In the genomic region with DNA sequence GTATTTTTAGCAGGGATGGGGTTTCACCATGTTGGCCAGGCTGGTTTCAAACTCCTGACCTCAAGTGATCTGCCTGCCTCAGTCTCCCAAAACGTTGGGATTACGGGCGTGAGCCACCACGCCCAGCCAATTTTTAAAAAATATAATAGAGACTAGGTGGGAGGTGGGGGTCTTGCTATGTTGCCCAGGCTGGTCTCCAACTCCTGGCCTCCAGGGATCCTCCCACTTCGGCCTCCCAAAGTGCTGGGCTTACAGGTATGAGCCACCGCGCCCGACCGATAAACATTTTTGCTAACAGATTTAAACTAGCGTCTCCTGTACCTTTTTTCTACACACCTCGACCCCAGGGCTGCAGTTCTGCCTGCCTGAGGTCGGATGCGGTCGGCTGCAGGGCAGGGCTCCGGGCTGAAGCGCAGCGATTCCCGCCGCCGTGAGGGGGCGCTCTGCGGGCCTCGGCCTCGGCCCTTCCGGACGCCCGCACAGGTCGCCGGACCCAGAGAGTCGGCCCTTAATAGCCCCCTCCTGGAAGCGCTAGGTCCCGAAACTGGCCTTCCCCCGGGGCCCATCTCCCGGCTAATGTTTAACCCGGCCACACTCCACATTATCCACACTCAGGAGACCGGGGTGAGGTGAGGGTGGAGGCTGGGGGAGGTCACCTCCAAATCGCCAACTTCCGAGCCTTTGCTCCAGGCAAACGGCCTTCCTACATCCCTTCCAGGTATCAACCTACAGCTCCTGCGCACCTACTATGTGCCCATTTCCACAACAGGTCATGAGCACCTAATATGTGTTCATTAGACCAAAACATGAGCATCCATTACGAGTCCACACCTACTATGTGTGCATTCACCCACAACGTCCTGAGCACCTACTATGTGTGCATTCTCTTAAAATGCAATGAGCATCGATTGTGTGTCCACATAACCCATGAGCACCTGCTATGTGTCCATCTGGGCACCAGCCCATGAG, we compare ENCODE assay signal across 8 cellular contexts. TPM values are rescaled to one million over a fixed set of nuclear protein-coding genes. Genes with fewer than 3 reads are reported as not detected.
DNase-seq lines count a peak whose midpoint lies in the region; ATAC-seq and TF ChIP-seq lines count a peak whose summit lies in the region.

No MANE protein-coding gene starts in this region.

- H3K9me3 ChIP-seq in AG04450 (ENCODE audit: control insufficient read depth, insufficient read depth, low read length) = no peaks in the 10 kb centered on the region; the same call in 1 of the 2 replicates
- H3K9me3 ChIP-seq in OCI-LY1 (ENCODE audit: low read length) = no peaks in the 10 kb centered on the region
- no peaks in the 10 kb centered on the region for H3K9me3 ChIP-seq in neutrophil

- ATAC-seq in GM19043 (IDR thresholded peaks at IDR 0.05; ENCODE audit: low read depth, unreplicated experiment) = peak; percentile 51

- H3K27ac ChIP-seq in AG04450 (ENCODE audit: low read depth, low read length) (no peak overlapping the region), OCI-LY1 (ENCODE audit: low read depth, low read length, poor library complexity, severe bottlenecking) (no peak overlapping the region), neutrophil (no peak overlapping the region)

- TF ChIP-seq CTCF in AG04450 (IDR thresholded peaks at IDR 0.05; ENCODE audit: low read depth, low read length) (peak; percentile 51), OCI-LY1 (IDR thresholded peaks at IDR 0.05; ENCODE audit: low read length) (peak; percentile 80), endothelial cell (IDR thresholded peaks at IDR 0.05; ENCODE audit: unreplicated experiment) (peak; percentile 81), neutrophil (IDR thresholded peaks at IDR 0.05) (peak; percentile 51)

- no peak overlapping the region for H3K4me2 ChIP-seq in OCI-LY1 (ENCODE audit: low read length)

- DNase-seq in AG04450 (ENCODE audit: low read depth, low spot score) (no peak), endothelial cell (ENCODE audit: low spot score) (peak; percentile 86), DMS153 (lab: John Stamatoyannopoulos, UW) (no peak), NCI-H1048 (lab: John Stamatoyannopoulos, UW) (no peak)
- no peak for DNase-seq in central memory CD4-positive, alpha-beta T cell

- no peak overlapping the region for H3K27ac Mint-ChIP-seq in endothelial cell (ENCODE audit: unreplicated experiment)

- no peaks in the 10 kb centered on the region for H3K36me3 Mint-ChIP-seq in endothelial cell (ENCODE audit: low read depth, unreplicated experiment)

- no peaks in the 10 kb centered on the region for H3K9me3 Mint-ChIP-seq in endothelial cell (ENCODE audit: unreplicated experiment)

- peaks cover 4% of the 10 kb centered on the region; the same call in 1 of the 2 replicates for H3F3A ChIP-seq in OCI-LY1 (ENCODE audit: insufficient read depth, low read length)

- H3K4me3 ChIP-seq in AG04450 (ENCODE audit: low read depth, low read length) (no peak overlapping the region), OCI-LY1 (ENCODE audit: low read depth, low read length, poor library complexity, severe bottlenecking) (no peak overlapping the region), neutrophil (ENCODE audit: low read depth in 1 of 2, low read length in 1 of 2) (no peak overlapping the region)

- peaks cover 13% of the 10 kb centered on the region for H3K27me3 Mint-ChIP-seq in endothelial cell (ENCODE audit: unreplicated experiment)

- H3K27me3 ChIP-seq in AG04450 (ENCODE audit: control insufficient read depth, insufficient read depth, low read length) (no peaks in the 10 kb centered on the region), OCI-LY1 (ENCODE audit: insufficient read depth, low read length) (peaks cover 13% of the 10 kb centered on the region; the same call in 1 of the 2 replicates), neutrophil (peaks cover 75% of the 10 kb centered on the region)

- no peak overlapping the region for H3K9ac ChIP-seq in OCI-LY1 (ENCODE audit: low read length)

- CTCF ChIA-PET in AG04450 (lab: Charles Lee) = no interaction called here

- H3K79me2 ChIP-seq in OCI-LY1 (ENCODE audit: insufficient read depth, low read length) = no peaks in the 10 kb centered on the region

- no peaks in the 10 kb centered on the region for H4K20me1 ChIP-seq in OCI-LY1 (ENCODE audit: insufficient read depth, low read length)

- H3K36me3 ChIP-seq in OCI-LY1 (ENCODE audit: insufficient read depth, low read length) (no peaks in the 10 kb centered on the region), neutrophil (no peaks in the 10 kb centered on the region)

- no peak overlapping the region for H2AFZ ChIP-seq in OCI-LY1 (ENCODE audit: low read length)

- POLR2A ChIA-PET in AG04450 (lab: Yijun Ruan, JAX) = no interaction called here

- peaks cover 25% of the 10 kb centered on the region for H3K4me1 ChIP-seq in OCI-LY1 (ENCODE audit: insufficient read depth, low read length, severe bottlenecking)
- H3K4me1 ChIP-seq in neutrophil (ENCODE audit: control insufficient read depth in 1 of 2, insufficient read depth in 1 of 2, low read depth in 1 of 2, low read length in 1 of 2) = peaks cover 18 to 24% of the 10 kb centered on the region in 2 experiments

- H3K4me3 Mint-ChIP-seq in endothelial cell (ENCODE audit: unreplicated experiment) = peak overlapping the region; percentile 83

- no peaks in the 10 kb centered on the region for H3K9me2 ChIP-seq in OCI-LY1 (ENCODE audit: low read depth, low read length)

- H3K4me1 Mint-ChIP-seq in endothelial cell (ENCODE audit: unreplicated experiment) = peaks cover 6% of the 10 kb centered on the region

RNA-seq across cellular contexts. Expression of gene GLIS2, which starts 2.0 kb away (rescaled TPM):
- 2.2 and 2.9 TPM in 2 replicates for polyA plus RNA-seq in AG04450 (2011; rRNA removed)
- 3.1 and 3.4 TPM in 2 replicates for polyA minus RNA-seq in AG04450 (2011; rRNA and poly(A)+ RNA removed)
- 1.6 TPM for total RNA-seq in endothelial cell (ENCODE audit: unreplicated experiment)

RNA-seq across cellular contexts. Expression of gene PAM16, which starts 37.3 kb away (rescaled TPM):
- 18.4 and 23.8 TPM in 2 replicates for polyA plus RNA-seq in AG04450 (2011; rRNA removed)
- polyA minus RNA-seq in AG04450 (2011; rRNA and poly(A)+ RNA removed) = 5.6 and 8.6 TPM in 2 replicates
- 29.5 TPM for total RNA-seq in endothelial cell (ENCODE audit: unreplicated experiment)

RNA-seq across cellular contexts. Expression of gene TFAP4, which starts 41.0 kb away (rescaled TPM):
- polyA plus RNA-seq in AG04450 (2011; rRNA removed) = 2.9 and 3.9 TPM in 2 replicates
- polyA minus RNA-seq in AG04450 (2011; rRNA and poly(A)+ RNA removed) = 17.8 and 32.9 TPM in 2 replicates
- total RNA-seq in endothelial cell (ENCODE audit: unreplicated experiment) = 6.2 TPM

RNA-seq across cellular contexts. Expression of gene VASN, which starts 57.8 kb away (rescaled TPM):
- polyA plus RNA-seq in AG04450 (2011; rRNA removed) = 19.1 and 27.8 TPM in 2 replicates
- 11.2 and 13.0 TPM in 2 replicates for polyA minus RNA-seq in AG04450 (2011; rRNA and poly(A)+ RNA removed)
- 0.67 TPM for total RNA-seq in endothelial cell (ENCODE audit: unreplicated experiment)
